ENCODE assay signal across 1 cellular context in the genomic region with DNA sequence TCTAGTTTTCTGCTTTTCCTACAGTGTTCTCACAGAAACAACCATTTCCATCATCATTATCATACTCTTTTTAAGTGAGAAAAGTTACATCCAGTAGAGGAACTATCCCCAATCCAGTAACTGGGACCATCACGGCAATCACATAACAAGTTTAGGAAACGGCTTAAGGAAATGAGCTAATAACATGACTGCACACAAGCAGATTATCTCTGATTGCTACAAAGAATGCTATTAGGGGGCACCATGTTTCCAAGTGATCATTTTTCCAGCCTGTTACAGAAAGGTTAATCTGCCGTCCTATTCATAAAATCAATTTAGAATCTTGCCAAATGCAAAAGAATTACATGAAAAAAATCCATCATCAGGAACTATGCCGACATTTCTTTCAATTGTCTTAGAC.
TF ChIP-seq lines count a peak whose summit lies in the region.

No MANE protein-coding gene starts in this region.

TF ChIP-seq in GM12878, 131 proteins besides CTCF, POLR2A, EP300 and RAD21:
- TF ChIP-seq, protein P1, sequence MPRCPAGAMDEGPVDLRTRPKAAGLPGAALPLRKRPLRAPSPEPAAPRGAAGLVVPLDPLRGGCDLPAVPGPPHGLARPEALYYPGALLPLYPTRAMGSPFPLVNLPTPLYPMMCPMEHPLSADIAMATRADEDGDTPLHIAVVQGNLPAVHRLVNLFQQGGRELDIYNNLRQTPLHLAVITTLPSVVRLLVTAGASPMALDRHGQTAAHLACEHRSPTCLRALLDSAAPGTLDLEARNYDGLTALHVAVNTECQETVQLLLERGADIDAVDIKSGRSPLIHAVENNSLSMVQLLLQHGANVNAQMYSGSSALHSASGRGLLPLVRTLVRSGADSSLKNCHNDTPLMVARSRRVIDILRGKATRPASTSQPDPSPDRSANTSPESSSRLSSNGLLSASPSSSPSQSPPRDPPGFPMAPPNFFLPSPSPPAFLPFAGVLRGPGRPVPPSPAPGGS (IDR thresholded peaks at IDR 0.05; ENCODE audit: borderline replicate concordance, insufficient read depth, low read depth, low read length, poor library complexity, severe bottlenecking), result no peak
- no peak for TF ChIP-seq MEF2A (IDR thresholded peaks at IDR 0.05; ENCODE audit: insufficient read depth, low read depth, low read length)
- TF ChIP-seq IRF4 (IDR thresholded peaks at IDR 0.05; ENCODE audit: low read depth, low read length), result no peak
- TF ChIP-seq DPF2 (IDR thresholded peaks at IDR 0.05), result no peak
- TF ChIP-seq, protein P2, sequence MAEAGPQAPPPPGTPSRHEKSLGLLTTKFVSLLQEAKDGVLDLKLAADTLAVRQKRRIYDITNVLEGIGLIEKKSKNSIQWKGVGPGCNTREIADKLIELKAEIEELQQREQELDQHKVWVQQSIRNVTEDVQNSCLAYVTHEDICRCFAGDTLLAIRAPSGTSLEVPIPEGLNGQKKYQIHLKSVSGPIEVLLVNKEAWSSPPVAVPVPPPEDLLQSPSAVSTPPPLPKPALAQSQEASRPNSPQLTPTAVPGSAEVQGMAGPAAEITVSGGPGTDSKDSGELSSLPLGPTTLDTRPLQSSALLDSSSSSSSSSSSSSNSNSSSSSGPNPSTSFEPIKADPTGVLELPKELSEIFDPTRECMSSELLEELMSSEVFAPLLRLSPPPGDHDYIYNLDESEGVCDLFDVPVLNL (IDR thresholded peaks at IDR 0.05; ENCODE audit: low read depth, low read length), result no peak
- no peak for TF ChIP-seq SIX5 (IDR thresholded peaks at IDR 0.05; ENCODE audit: low read depth, low read length, severe bottlenecking)
- TF ChIP-seq ESRRA (IDR thresholded peaks at IDR 0.05; ENCODE audit: low read length), result no peak
- no peak for TF ChIP-seq CHD2 (IDR thresholded peaks at IDR 0.05; ENCODE audit: borderline replicate concordance, low read depth, low read length)
- no peak for TF ChIP-seq FOXM1 (IDR thresholded peaks at IDR 0.05; ENCODE audit: low read depth, low read length)
- TF ChIP-seq, protein P3, sequence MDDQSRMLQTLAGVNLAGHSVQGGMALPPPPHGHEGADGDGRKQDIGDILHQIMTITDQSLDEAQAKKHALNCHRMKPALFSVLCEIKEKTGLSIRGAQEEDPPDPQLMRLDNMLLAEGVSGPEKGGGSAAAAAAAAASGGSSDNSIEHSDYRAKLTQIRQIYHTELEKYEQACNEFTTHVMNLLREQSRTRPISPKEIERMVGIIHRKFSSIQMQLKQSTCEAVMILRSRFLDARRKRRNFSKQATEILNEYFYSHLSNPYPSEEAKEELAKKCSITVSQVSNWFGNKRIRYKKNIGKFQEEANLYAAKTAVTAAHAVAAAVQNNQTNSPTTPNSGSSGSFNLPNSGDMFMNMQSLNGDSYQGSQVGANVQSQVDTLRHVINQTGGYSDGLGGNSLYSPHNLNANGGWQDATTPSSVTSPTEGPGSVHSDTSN (IDR thresholded peaks at IDR 0.05; ENCODE audit: insufficient replicate concordance, low read depth, low read length), result no peak
- no peak for TF ChIP-seq TARDBP (IDR thresholded peaks at IDR 0.05; ENCODE audit: borderline replicate concordance)
- TF ChIP-seq ZNF622 (IDR thresholded peaks at IDR 0.05), result no peak
- no peak for TF ChIP-seq CREM (IDR thresholded peaks at IDR 0.05; ENCODE audit: low read depth)
- no peak for TF ChIP-seq ZZZ3 (IDR thresholded peaks at IDR 0.05; ENCODE audit: control insufficient read depth, insufficient read length, low read depth)
